In the genomic region with DNA sequence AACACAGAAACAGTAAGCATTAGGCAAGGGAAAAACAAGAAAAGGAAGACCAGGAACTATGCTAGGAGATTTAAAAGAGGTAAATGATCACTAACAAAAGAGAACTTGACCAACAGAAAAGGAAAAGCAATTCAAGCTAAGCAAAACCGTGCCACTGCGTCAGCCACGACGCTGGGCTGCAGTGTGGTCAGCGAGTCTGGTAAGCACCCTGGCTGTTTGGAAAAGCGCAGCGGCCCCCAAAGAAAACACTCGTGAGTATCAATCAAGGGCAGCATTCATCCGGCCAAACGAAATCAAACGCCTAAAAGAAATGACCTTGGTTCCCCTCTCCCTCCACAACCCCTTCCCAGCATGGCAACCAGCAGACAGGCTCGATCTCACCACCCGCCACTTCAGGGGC, we compare ENCODE assay signal across 32 cellular contexts. TPM values are rescaled to one million over a fixed set of nuclear protein-coding genes. Genes with fewer than 3 reads are reported as not detected.
A peak's percentile ranks its signal among the peaks of the same experiment; 100 is the strongest.
DNase-seq lines count a peak whose midpoint lies in the region; ATAC-seq, FAIRE-seq and TF ChIP-seq lines count a peak whose summit lies in the region.
"Had no signal": no experiment of that assay in that cellular context is flagged by ENCODE, and none has a peak within 500 bp of the region (broad histone marks: within the 10 kb centered on the region; RNA-seq: fewer than 3 reads in every experiment).

No MANE protein-coding gene starts in this region.

- no peak overlapping the region for H3K4me3 ChIP-seq in astrocyte (ENCODE audit: insufficient read depth, low read depth, low read length)
- no peak overlapping the region for H3K4me3 ChIP-seq in transverse colon
- no peak overlapping the region for H3K4me3 ChIP-seq in esophagus squamous epithelium
- H3K4me3 ChIP-seq: coronary artery, heart right ventricle, lung, prostate gland, upper lobe of left lung had no signal

- H3K9me3 ChIP-seq in astrocyte (ENCODE audit: insufficient read depth, low read depth, low read length) (no peaks in the 10 kb centered on the region), transverse colon (no peaks in the 10 kb centered on the region), esophagus squamous epithelium (no peaks in the 10 kb centered on the region)
- H3K9me3 ChIP-seq: BE2C, heart right ventricle, prostate gland, upper lobe of left lung had no signal

- H3K4me1 ChIP-seq in astrocyte (ENCODE audit: insufficient read depth, low read length): peaks cover 12% of the 10 kb centered on the region
- peaks cover 21 to 60% (median 28%) of the 10 kb centered on the region in 4 donors for H3K4me1 ChIP-seq in transverse colon
- peaks cover 10 to 56% (median 11%) of the 10 kb centered on the region in 3 donors for H3K4me1 ChIP-seq in esophagus squamous epithelium
- H3K4me1 ChIP-seq: BE2C had no signal

- H2AFZ ChIP-seq in astrocyte (ENCODE audit: low read depth, low read length): no peak overlapping the region

- H3K27ac Mint-ChIP-seq in Calu3 (ENCODE audit: unreplicated experiment): peak overlapping the region; percentile 21
- H3K27ac Mint-ChIP-seq in astrocyte (ENCODE audit: unreplicated experiment): peak overlapping the region; percentile 41
- peak overlapping the region; percentile 39 for H3K27ac Mint-ChIP-seq in osteocyte (ENCODE audit: unreplicated experiment)
- H3K27ac Mint-ChIP-seq: activated CD4-positive, alpha-beta memory T cell treated with anti-CD3 and anti-CD28 coated beads for 36 hours; activated naive CD4-positive, alpha-beta T cell treated with anti-CD3 and anti-CD28 coated beads for 36 hours; activated T-helper 1 cell treated with anti-CD3 and anti-CD28 coated beads, Interleukin-12 subunit alpha, Interleukin-12 subunit beta, Interleukin-2, Interleukin-4 antibody, amounts not matched to agents 30 ng/mL and 10 ng/mL and 1 ng/mL, durations not matched to agents 14 hours and 24 hours and 36 hours had no signal

- BruUV-seq in Calu3 (replicated peaks; lab: Mats Ljungman, UMichigan): no TSS peak

- H3K36me3 ChIP-seq in astrocyte (ENCODE audit: insufficient read depth, low read length): no peaks in the 10 kb centered on the region
- no peaks in the 10 kb centered on the region for H3K36me3 ChIP-seq in transverse colon
- no peaks in the 10 kb centered on the region for H3K36me3 ChIP-seq in esophagus squamous epithelium
- H3K36me3 ChIP-seq: BE2C, heart right ventricle, prostate gland, upper lobe of left lung had no signal

- peaks cover 78% of the 10 kb centered on the region for H3K79me2 ChIP-seq in astrocyte (ENCODE audit: insufficient read depth, low read length)

- peaks cover 38% of the 10 kb centered on the region for H3K4me1 Mint-ChIP-seq in Calu3 (ENCODE audit: low read depth, unreplicated experiment)
- peaks cover 17% of the 10 kb centered on the region for H3K4me1 Mint-ChIP-seq in astrocyte (ENCODE audit: low read depth, unreplicated experiment)
- peaks cover 29% of the 10 kb centered on the region for H3K4me1 Mint-ChIP-seq in osteocyte (ENCODE audit: unreplicated experiment)

- ATAC-seq in left ventricle myocardium superior: no peak
- ATAC-seq: esophagus mucosa, foreskin keratinocyte, Panc1 had no signal

- no peak for TF ChIP-seq EP300 in transverse colon (IDR thresholded peaks at IDR 0.05; ENCODE audit: low read depth)

- peaks cover 43% of the 10 kb centered on the region for H3K36me3 Mint-ChIP-seq in Calu3 (ENCODE audit: insufficient read depth, unreplicated experiment)
- H3K36me3 Mint-ChIP-seq in astrocyte (ENCODE audit: low read depth, unreplicated experiment): peaks cover 4% of the 10 kb centered on the region
- H3K36me3 Mint-ChIP-seq in osteocyte (ENCODE audit: unreplicated experiment): no peaks in the 10 kb centered on the region
- H3K36me3 Mint-ChIP-seq: activated CD4-positive, alpha-beta memory T cell treated with anti-CD3 and anti-CD28 coated beads for 36 hours had no signal

- DNase-seq in Calu3 (no peak), astrocyte (ENCODE audit: low read depth) (no peak), left kidney (ENCODE audit: low read depth, low spot score) (peak; percentile 34), osteocyte (ENCODE audit: extremely low spot score, unreplicated experiment) (no peak), NCI-H2227 treated with DMSO at 0.1 percent for 48 hours (lab: John Stamatoyannopoulos, UW) (no peak), left ventricle myocardium superior (no peak), transverse colon (no peak), esophagus squamous epithelium (lab: John Stamatoyannopoulos, UW) (no peak)
- DNase-seq: ACHN; activated CD4-positive, alpha-beta memory T cell treated with anti-CD3 and anti-CD28 coated beads for 36 hours; activated CD4-positive, CD25-positive, alpha-beta regulatory T cell treated with anti-CD3 and anti-CD28 coated beads, Interleukin-2, amount 50 U/mL, for 72 hours; activated CD8-positive, alpha-beta memory T cell treated with anti-CD3 and anti-CD28 coated beads, Interleukin-2, amount 50 U/mL, for 4 hours; activated naive CD4-positive, alpha-beta T cell treated with anti-CD3 and anti-CD28 coated beads for 36 hours; BE2C; DMS153; foreskin keratinocyte; heart right ventricle; Karpas-422; NCI-H1417 treated with DMSO at 0.1 percent for 48 hours; NCI-H2081; NCI-H748 treated with DMSO at 0.1 percent for 48 hours; SHP77 treated with DMSO at 0.1 percent for 48 hours; stimulated activated CD4-positive, alpha-beta T cell treated with anti-CD3 and anti-CD28 coated beads, Interleukin-4, amount 100 ng/mL, for 1 hour; T-helper 2 cell had no signal

- no peaks in the 10 kb centered on the region for H3K27me3 ChIP-seq in astrocyte (ENCODE audit: insufficient read depth, low read length)
- H3K27me3 ChIP-seq in transverse colon: no peaks in the 10 kb centered on the region
- no peaks in the 10 kb centered on the region for H3K27me3 ChIP-seq in esophagus squamous epithelium
- H3K27me3 ChIP-seq: BE2C, foreskin keratinocyte, heart right ventricle, upper lobe of left lung had no signal

- H3K9me3 Mint-ChIP-seq in Calu3 (ENCODE audit: low read depth, unreplicated experiment): no peaks in the 10 kb centered on the region
- no peaks in the 10 kb centered on the region for H3K9me3 Mint-ChIP-seq in astrocyte (ENCODE audit: unreplicated experiment)
- no peaks in the 10 kb centered on the region for H3K9me3 Mint-ChIP-seq in osteocyte (ENCODE audit: unreplicated experiment)
- H3K9me3 Mint-ChIP-seq: activated CD4-positive, alpha-beta memory T cell treated with anti-CD3 and anti-CD28 coated beads for 36 hours; activated naive CD4-positive, alpha-beta T cell treated with anti-CD3 and anti-CD28 coated beads for 36 hours; activated T-helper 1 cell treated with anti-CD3 and anti-CD28 coated beads, Interleukin-12 subunit alpha, Interleukin-12 subunit beta, Interleukin-2, Interleukin-4 antibody, amounts not matched to agents 30 ng/mL and 10 ng/mL and 1 ng/mL, durations not matched to agents 14 hours and 24 hours and 36 hours had no signal

- CTCF ChIA-PET in Calu3 (lab: Charles Lee): no interaction called here

- no peak overlapping the region for H3K4me2 ChIP-seq in astrocyte (ENCODE audit: low read length)

- intact Hi-C loops in Calu3 (cut with micrococcal nuclease; ENCODE audit: unreplicated experiment): no loop called here
- intact Hi-C loops in left ventricle myocardium superior (cut with micrococcal nuclease): no loop called here
- intact Hi-C loops in transverse colon (cut with DNase I; ENCODE audit: low total_unique reads): no loop called here
- intact Hi-C loops in esophagus squamous epithelium (cut with DNase I): no loop called here

- TF ChIP-seq CTCF in Calu3 (IDR thresholded peaks at IDR 0.05; ENCODE audit: unreplicated experiment): no peak
- no peak for TF ChIP-seq CTCF in astrocyte (IDR thresholded peaks at IDR 0.05; ENCODE audit: insufficient read depth, low read depth, low read length)
- TF ChIP-seq CTCF in osteocyte (IDR thresholded peaks at IDR 0.05): no peak
- TF ChIP-seq CTCF in transverse colon (IDR thresholded peaks at IDR 0.05): no peak
- no peak for TF ChIP-seq CTCF in esophagus squamous epithelium (IDR thresholded peaks at IDR 0.05)

- no peak overlapping the region for H3K9ac ChIP-seq in astrocyte (ENCODE audit: low read length)

- FAIRE-seq in astrocyte (lab: Jason Lieb, UNC): no peak
- FAIRE-seq: bronchial epithelial cell had no signal

- in situ Hi-C loops in transverse colon (cut with MboI; ENCODE audit: low pct_ligation_motif_present in 1 of 4, low pct_unique_long_range_greater_than_20kb in 1 of 4, low sequenced_read_pairs in 3 of 4): no loop called here

- H3K27me3 Mint-ChIP-seq in Calu3 (ENCODE audit: unreplicated experiment): no peaks in the 10 kb centered on the region
- H3K27me3 Mint-ChIP-seq in astrocyte (ENCODE audit: low read depth, unreplicated experiment): no peaks in the 10 kb centered on the region
- H3K27me3 Mint-ChIP-seq in osteocyte (ENCODE audit: unreplicated experiment): no peaks in the 10 kb centered on the region
- H3K27me3 Mint-ChIP-seq: activated CD4-positive, alpha-beta memory T cell treated with anti-CD3 and anti-CD28 coated beads for 36 hours had no signal

- H3K27ac ChIP-seq in astrocyte (ENCODE audit: low read depth, low read length): no peak overlapping the region
- peak overlapping the region in 1 of 4 donors; percentile 0 for H3K27ac ChIP-seq in transverse colon
- no peak overlapping the region for H3K27ac ChIP-seq in esophagus squamous epithelium
- H3K27ac ChIP-seq: coronary artery, foreskin keratinocyte, heart right ventricle, prostate gland, upper lobe of left lung had no signal

- H3K4me3 Mint-ChIP-seq in Calu3 (ENCODE audit: low read depth, unreplicated experiment) (no peak overlapping the region), astrocyte (ENCODE audit: unreplicated experiment) (no peak overlapping the region), osteocyte (ENCODE audit: unreplicated experiment) (no peak overlapping the region)
- H3K4me3 Mint-ChIP-seq: activated CD4-positive, alpha-beta memory T cell treated with anti-CD3 and anti-CD28 coated beads for 36 hours; activated naive CD4-positive, alpha-beta T cell treated with anti-CD3 and anti-CD28 coated beads for 36 hours; activated T-helper 1 cell treated with anti-CD3 and anti-CD28 coated beads, Interleukin-12 subunit alpha, Interleukin-12 subunit beta, Interleukin-2, Interleukin-4 antibody, amounts not matched to agents 30 ng/mL and 10 ng/mL and 1 ng/mL, durations not matched to agents 14 hours and 24 hours and 36 hours had no signal

- H4K20me1 ChIP-seq in astrocyte (ENCODE audit: insufficient read depth, low read length): peaks cover 62% of the 10 kb centered on the region

- TF ChIP-seq POLR2A in transverse colon (IDR thresholded peaks at IDR 0.05): no peak
- TF ChIP-seq POLR2A in esophagus squamous epithelium (IDR thresholded peaks at IDR 0.05): no peak

- WGBS in transverse colon (ENCODE audit: low coverage in 1 of 2), 2 donors: 40 to 88% methylated on average over 1 to 13 of the region's 13 CpGs
- WGBS in esophagus squamous epithelium, 2 donors: 86 to 90% methylated on average over 12 to 13 of the region's 13 CpGs

RNA-seq across cellular contexts. Expression of gene PACSIN2, which starts 28.8 kb away (rescaled TPM):
- total RNA-seq in Calu3 (2022) (224 and 230 TPM in 2 replicates), astrocyte (84.1 and 87.8 TPM in 2 replicates), osteocyte (51.0 and 51.7 TPM in 2 replicates), left ventricle myocardium superior (63.8 TPM), transverse colon (100 to 1,000 TPM in 3 of 4 donors, 10 to 100 TPM in 1; 53.9 to 250 (median 198) TPM), esophagus squamous epithelium (10 to 100 TPM; 25.8 to 46.0 (median 27.8) TPM)
